ENCODE assay signal across 8 cellular contexts in genomic region chr14:54902521-54903420, GRCh38. TPM values are rescaled to one million over a fixed set of nuclear protein-coding genes. Genes with fewer than 3 reads are reported as not detected.
A peak's percentile ranks its signal among the peaks of the same experiment; 100 is the strongest.
DNase-seq lines count a peak whose midpoint lies in the region; ATAC-seq, FAIRE-seq and TF ChIP-seq lines count a peak whose summit lies in the region.

A gene with protein sequence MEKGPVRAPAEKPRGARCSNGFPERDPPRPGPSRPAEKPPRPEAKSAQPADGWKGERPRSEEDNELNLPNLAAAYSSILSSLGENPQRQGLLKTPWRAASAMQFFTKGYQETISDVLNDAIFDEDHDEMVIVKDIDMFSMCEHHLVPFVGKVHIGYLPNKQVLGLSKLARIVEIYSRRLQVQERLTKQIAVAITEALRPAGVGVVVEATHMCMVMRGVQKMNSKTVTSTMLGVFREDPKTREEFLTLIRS (minus strand): TSS chr14:54902826. CDS start chr14:54902663, 163 bp downstream.

- peak in 3 of 4 donors; percentile 89 to 94 (median 91) for TF ChIP-seq POLR2A in upper lobe of left lung (IDR thresholded peaks at IDR 0.05)

- POLR2A ChIA-PET in RWPE1 (lab: Yijun Ruan, JAX; ENCODE audit: low non-redundant PET), result no interaction called here

- CTCF ChIA-PET in RWPE1 (lab: Yijun Ruan, JAX), result interaction anchor here (0.6 to 1.2 kb wide), 4 partner anchors 22 to 73 kb away, joined by 3 to 5 read pairs (median 3); no protein-coding TSS in a partner anchor

- H3K4me3 ChIP-seq in KMS-11 (IDR thresholded peaks at IDR 0.05; ENCODE audit: insufficient read depth, low read depth, low read length), result no peak within 1 kb of the TSS
- peak within 1 kb of the TSS; percentile 68 to 91 (median 87) for H3K4me3 ChIP-seq in pancreas
- peak within 1 kb of the TSS; percentile 57 to 68 (median 66) for H3K4me3 ChIP-seq in upper lobe of left lung

- intact Hi-C loops in pancreas (cut with DNase I), result no loop called here

- H3K36me3 ChIP-seq in KMS-11 (ENCODE audit: insufficient read depth) (no peaks in the 10 kb centered on the region), pancreas (no peaks in the 10 kb centered on the region), upper lobe of left lung (no peaks in the 10 kb centered on the region)

- 0 to 1% methylated on average over 58 to 83 of the region's 83 CpGs for WGBS in pancreas, 2 donors
- WGBS in upper lobe of left lung, 2 donors, result 4% methylated on average over 18 to 24 of the region's 83 CpGs

- H3K9ac ChIP-seq in KMS-11, result peak within 1 kb of the TSS; percentile 49

- H3K9me3 ChIP-seq in pancreas (no peaks in the 10 kb centered on the region), upper lobe of left lung (no peaks in the 10 kb centered on the region)

- H3K79me2 ChIP-seq in KMS-11 (ENCODE audit: insufficient read depth, low read depth), result no peaks in the 10 kb centered on the region

- H3K27me3 ChIP-seq in KMS-11 (ENCODE audit: insufficient read depth, low read depth) (no peaks in the 10 kb centered on the region), pancreas (no peaks in the 10 kb centered on the region), upper lobe of left lung (no peaks in the 10 kb centered on the region)

- peaks cover 39% of the 10 kb centered on the region for H3K4me1 ChIP-seq in KMS-11 (ENCODE audit: low read depth, poor library complexity, severe bottlenecking)
- H3K4me1 ChIP-seq in pancreas, result no peaks in the 10 kb centered on the region
- peaks cover 10 to 16% (median 13%) of the 10 kb centered on the region in 4 donors for H3K4me1 ChIP-seq in upper lobe of left lung

- no peak for FAIRE-seq in pancreas (lab: Jason Lieb, UNC)

- peak within 1 kb of the TSS; percentile 64 for H3K4me2 ChIP-seq in KMS-11

- ATAC-seq in GM21723 (IDR thresholded peaks at IDR 0.05; ENCODE audit: unreplicated experiment), result peak; percentile 83
- ATAC-seq in pancreas, result peak; percentile 93 to 97 (median 95)
- ATAC-seq in upper lobe of left lung (ENCODE audit: low FRiP score in 2 of 2), result peak; percentile 89 to 95

- DNase-seq in EL (peak; percentile 70), RWPE1 (ENCODE audit: low spot score) (peak; percentile 60), activated gamma-delta T cell (lab: John Stamatoyannopoulos, UW) (peak; percentile 72), glomerular visceral epithelial cell (ENCODE audit: extremely low spot score) (peak; percentile 77), pancreas (peak; percentile 73 to 91 (median 80)), upper lobe of left lung (peak; percentile 85 to 95)

- TF ChIP-seq EP300 in upper lobe of left lung (IDR thresholded peaks at IDR 0.05), result no peak

- no peaks in the 10 kb centered on the region for H4K20me1 ChIP-seq in KMS-11 (ENCODE audit: insufficient read depth)

- peak within 1 kb of the TSS; percentile 76 for H2AFZ ChIP-seq in KMS-11 (ENCODE audit: low read depth)

- peak; percentile 56; the same call in 1 of the 2 replicates for TF ChIP-seq CTCF in KMS-11 (conservative IDR thresholded peaks at IDR 0.05; ENCODE audit: low read depth, low read length)
- peak; percentile 50 for TF ChIP-seq CTCF in RWPE1 (conservative IDR thresholded peaks at IDR 0.05; ENCODE audit: low read depth)
- peak in 3 of 4 donors; percentile 36 to 39 (median 38) for TF ChIP-seq CTCF in pancreas (IDR thresholded peaks at IDR 0.05)
- TF ChIP-seq CTCF in upper lobe of left lung (IDR thresholded peaks at IDR 0.05), result peak in 5 of 6 experiments; percentile 29 to 72 (median 44)

- H3K27ac ChIP-seq in KMS-11, result peak within 1 kb of the TSS; percentile 26; the same call in 1 of the 2 replicates
- peak within 1 kb of the TSS; percentile 57 for H3K27ac ChIP-seq in RWPE1
- peak within 1 kb of the TSS; percentile 87 to 93 (median 92) for H3K27ac ChIP-seq in pancreas
- peak within 1 kb of the TSS; percentile 84 to 93 (median 91) for H3K27ac ChIP-seq in upper lobe of left lung

RNA-seq across cellular contexts. Expression of the gene that starts here (rescaled TPM):
- total RNA-seq in pancreas (10 to 100 TPM in 1 of 6 donors, 1 to 10 TPM in 5; 3.4 to 16.2 (median 6.0) TPM), upper lobe of left lung (10 to 100 TPM in 5 of 6 donors, 1 to 10 TPM in 1; 7.9 to 26.3 (median 19.5) TPM)
- 10 to 100 TPM in 1 of 2 donors, 1 to 10 TPM in 1; 7.9 to 42.6 TPM for polyA plus RNA-seq in pancreas

Comparison
In these comparisons a context has a peak if more than half of its experiments do, and no peak if none do; other contexts are left out.
1. H3K27ac ChIP-seq: peak in every context shown above with its lines; median percentile 92 in pancreas; 91 in upper lobe of left lung; 57 in RWPE1; 26 in KMS-11.